In genomic region chr2:54595999-54596903, GRCh38 we compare ENCODE assay signal across 11 cellular contexts.
DNase-seq lines count a peak whose midpoint lies in the region; ATAC-seq and TF ChIP-seq lines count a peak whose summit lies in the region.
"Had no signal": no experiment of that assay in that cellular context is flagged by ENCODE, and none has a peak within 500 bp of the region (broad histone marks: within the 10 kb centered on the region; RNA-seq: fewer than 3 reads in every experiment).

No MANE protein-coding gene starts in this region.

- H3K27me3 ChIP-seq in left lung: no peaks in the 10 kb centered on the region
- no peaks in the 10 kb centered on the region for H3K27me3 ChIP-seq in stomach smooth muscle (ENCODE audit: control insufficient read depth in 1 of 2, insufficient read depth in 2 of 2, low read length in 2 of 2)

- no peak for TF ChIP-seq CTCF in left lung (IDR thresholded peaks at IDR 0.05)

- H3K9ac ChIP-seq in stomach smooth muscle (ENCODE audit: low read length in 2 of 2): peak overlapping the region in 1 of 2 donors; percentile 21

- intact Hi-C loops in left lung (cut with DNase I): no loop called here

- peak; percentile 9 for ATAC-seq in left lung

- H3K4me3 ChIP-seq in left lung: no peak overlapping the region
- peak overlapping the region in 1 of 2 donors; percentile 40 for H3K4me3 ChIP-seq in stomach smooth muscle (ENCODE audit: low read length in 2 of 2)
- H3K4me3 ChIP-seq: SK-N-MC had no signal

- H3K27ac ChIP-seq in adipose tissue (ENCODE audit: low read depth, low read length): peak overlapping the region; percentile 32
- H3K27ac ChIP-seq in left lung: peak overlapping the region in 1 of 2 donors; percentile 78
- peak overlapping the region; percentile 62 for H3K27ac ChIP-seq in stomach smooth muscle (ENCODE audit: low read length)
- H3K27ac ChIP-seq: 22Rv1, SK-N-MC had no signal

- DNase-seq in DMS 273 (lab: John Stamatoyannopoulos, UW; ENCODE audit: unreplicated experiment) (peak; percentile 30), DMS 273 treated with DMSO at 0.1 percent for 48 hours (lab: John Stamatoyannopoulos, UW) (no peak), left lung (no peak), NCI-H1105 (lab: John Stamatoyannopoulos, UW) (no peak), hippocampal formation (lab: John Stamatoyannopoulos, UW) (no peak), pons (ENCODE audit: low spot score) (no peak)
- DNase-seq: cerebellar nuclear complex had no signal

- H3K9me3 ChIP-seq in left lung: no peaks in the 10 kb centered on the region
- no peaks in the 10 kb centered on the region for H3K9me3 ChIP-seq in stomach smooth muscle (ENCODE audit: control insufficient read depth in 2 of 2, low read length in 2 of 2)

- WGBS in adipose tissue, 3 donors: 29 to 70% (median 31%) methylated on average over 15 of the region's 15 CpGs

- peaks cover 26 to 91% of the 10 kb centered on the region in 2 donors for H3K4me1 ChIP-seq in left lung
- H3K4me1 ChIP-seq in stomach smooth muscle (ENCODE audit: control insufficient read depth, insufficient read depth, low read length): peaks cover 52% of the 10 kb centered on the region

- H3K36me3 ChIP-seq in left lung (peaks cover 0 to 31% of the 10 kb centered on the region in 2 donors), stomach smooth muscle (ENCODE audit: control insufficient read depth in 2 of 2, insufficient read depth in 2 of 2, low read length in 2 of 2) (peaks cover 0 to 8% of the 10 kb centered on the region in 2 donors)
